16 cellular contexts compared by ENCODE assay signal in the genomic region with DNA sequence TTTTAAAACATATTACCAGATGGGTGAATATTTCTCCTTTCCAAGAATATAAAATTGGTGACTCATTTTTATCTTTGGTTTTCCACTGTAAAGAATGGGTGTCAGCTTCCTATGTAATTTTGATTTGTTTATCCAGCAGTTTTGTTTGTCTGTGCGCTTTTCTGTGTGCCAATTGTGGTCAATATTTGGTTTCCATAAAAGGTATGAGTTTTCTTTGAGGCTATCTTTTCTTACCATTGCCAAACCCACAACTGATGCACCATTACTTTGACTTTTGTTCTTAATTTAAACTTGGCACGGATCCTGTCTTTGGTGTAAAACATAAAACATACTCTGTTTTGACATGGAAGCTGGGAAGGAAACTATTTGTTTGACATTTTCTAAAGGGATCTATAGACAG.
DNase-seq lines count a peak whose midpoint lies in the region; ATAC-seq lines count a peak whose summit lies in the region.
"Had no signal": no experiment of that assay in that cellular context is flagged by ENCODE, and none has a peak within 500 bp of the region (broad histone marks: within the 10 kb centered on the region; RNA-seq: fewer than 3 reads in every experiment).

No MANE protein-coding gene starts in this region.

- ATAC-seq in HG02759 (IDR thresholded peaks at IDR 0.05; ENCODE audit: unreplicated experiment), result no peak
- ATAC-seq: effector memory CD8-positive, alpha-beta T cell; left lobe of liver had no signal

- DNase-seq in HT-29 (ENCODE audit: low spot score) (peak; percentile 84), NCI-H2196 treated with DMSO at 0.1 percent for 48 hours (lab: John Stamatoyannopoulos, UW; ENCODE audit: unreplicated experiment) (peak; percentile 52), brain pericyte (ENCODE audit: low read depth, low spot score) (peak; percentile 30), non-pigmented ciliary epithelial cell (ENCODE audit: low read depth) (peak; percentile 22), NCI-H524 (lab: John Stamatoyannopoulos, UW) (no peak), epidermal melanocyte (ENCODE audit: insufficient read length, low spot score) (no peak), NOMO-1 treated with DMSO at 0.1 percent for 48 hours (lab: John Stamatoyannopoulos, UW; ENCODE audit: unreplicated experiment) (no peak)
- DNase-seq: activated CD4-positive, alpha-beta T cell treated with anti-CD3 and anti-CD28 coated beads, Interleukin-2, amount 10 ng/mL, durations not matched to agents 24 days and 14 days; aorta; C1 segment of cervical spinal cord; effector memory CD8-positive, alpha-beta T cell; NCI-H1694 treated with DMSO at 0.1 percent for 48 hours; nephron progenitor cell; stomach had no signal

Comparison
In these comparisons a context has a peak if more than half of its experiments do, and no peak if none do; other contexts are left out.
1. DNase-seq: peak in HT-29 (single experiment), NCI-H2196 treated with DMSO at 0.1 percent for 48 hours (single experiment), brain pericyte (single experiment) and non-pigmented ciliary epithelial cell (single experiment); none in NCI-H524 (0 of 2), epidermal melanocyte (single experiment) and NOMO-1 treated with DMSO at 0.1 percent for 48 hours (single experiment).